Comparison of ENCODE assay signal across 13 cellular contexts in the genomic region with DNA sequence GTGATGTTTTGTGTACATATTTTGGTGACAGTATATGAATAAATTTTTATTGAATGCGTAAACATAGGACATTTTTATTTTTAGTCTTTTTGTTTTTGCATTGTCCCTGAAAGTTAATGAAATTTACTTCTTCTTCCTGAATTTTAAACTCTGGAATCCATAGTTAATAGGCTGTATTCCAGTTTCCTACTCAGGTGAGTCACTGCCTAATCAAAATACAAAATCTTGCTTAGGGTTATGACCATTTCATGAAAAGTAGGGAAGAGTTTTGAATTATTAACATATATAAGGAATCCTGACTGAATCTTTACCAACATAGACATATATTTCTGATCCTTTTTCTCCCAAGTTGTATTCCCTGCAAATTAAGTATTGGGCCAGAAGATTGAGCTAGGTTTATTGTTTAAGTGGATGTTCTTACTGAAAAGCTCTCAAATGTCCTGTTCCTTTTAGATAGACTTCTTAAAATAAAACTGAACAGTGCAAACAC. TPM values are rescaled to one million over a fixed set of nuclear protein-coding genes. Genes with fewer than 3 reads are reported as not detected.
DNase-seq lines count a peak whose midpoint lies in the region; ATAC-seq and TF ChIP-seq lines count a peak whose summit lies in the region.
"Had no signal": no experiment of that assay in that cellular context is flagged by ENCODE, and none has a peak within 500 bp of the region (broad histone marks: within the 10 kb centered on the region; RNA-seq: fewer than 3 reads in every experiment).

No MANE protein-coding gene starts in this region.

- H3K36me3 Mint-ChIP-seq in activated T-cell treated with anti-CD3 and anti-CD28 coated beads, Interleukin-2, amount 50 U/mL, for 4 hours (ENCODE audit: insufficient read depth): peaks cover 5% of the 10 kb centered on the region
- H3K36me3 Mint-ChIP-seq in activated naive CD8-positive, alpha-beta T cell treated with anti-CD3 and anti-CD28 coated beads, Interleukin-2, amount 50 U/mL, for 24 hours (ENCODE audit: low read depth): peaks cover 19% of the 10 kb centered on the region
- no peaks in the 10 kb centered on the region for H3K36me3 Mint-ChIP-seq in osteocyte (ENCODE audit: unreplicated experiment)

- no peaks in the 10 kb centered on the region for H3K9me3 ChIP-seq in HUES6 (ENCODE audit: control insufficient read depth, insufficient read depth, low read depth, low read length)
- H3K9me3 ChIP-seq in colonic mucosa: no peaks in the 10 kb centered on the region

- H3K4me1 ChIP-seq in HUES6 (ENCODE audit: control insufficient read depth, insufficient read depth, low read length): peaks cover 3% of the 10 kb centered on the region; the same call in 1 of the 2 replicates
- H3K4me1 ChIP-seq in colonic mucosa: peaks cover 10% of the 10 kb centered on the region

- H3K4me3 ChIP-seq in HUES6 (ENCODE audit: low read depth, low read length): 0 out of 2 replicates have a peak overlapping the region, but pooled peaks have one; percentile 10
- H3K4me3 ChIP-seq in colonic mucosa: no peak overlapping the region
- H3K4me3 ChIP-seq: lung had no signal

- peak overlapping the region; percentile 90 for H3K4me3 Mint-ChIP-seq in activated T-cell treated with anti-CD3 and anti-CD28 coated beads, Interleukin-2, amount 50 U/mL, for 4 hours
- H3K4me3 Mint-ChIP-seq in activated naive CD8-positive, alpha-beta T cell treated with anti-CD3 and anti-CD28 coated beads, Interleukin-2, amount 50 U/mL, for 24 hours: peak overlapping the region; percentile 93
- peak overlapping the region; percentile 89 for H3K4me3 Mint-ChIP-seq in osteocyte (ENCODE audit: unreplicated experiment)

- H3K27ac ChIP-seq in HUES6 (ENCODE audit: low read depth, low read length) (no peak overlapping the region), colonic mucosa (no peak overlapping the region)

- H3K4me1 Mint-ChIP-seq in activated T-cell treated with anti-CD3 and anti-CD28 coated beads, Interleukin-2, amount 50 U/mL, for 4 hours (ENCODE audit: low read depth): peaks cover 63% of the 10 kb centered on the region
- peaks cover 79% of the 10 kb centered on the region for H3K4me1 Mint-ChIP-seq in activated naive CD8-positive, alpha-beta T cell treated with anti-CD3 and anti-CD28 coated beads, Interleukin-2, amount 50 U/mL, for 24 hours
- H3K4me1 Mint-ChIP-seq in osteocyte (ENCODE audit: unreplicated experiment): peaks cover 24% of the 10 kb centered on the region

- ATAC-seq in activated T-cell treated with anti-CD3 and anti-CD28 coated beads, Interleukin-2, amount 50 U/mL, for 4 hours: no peak
- no peak for ATAC-seq in activated naive CD8-positive, alpha-beta T cell treated with anti-CD3 and anti-CD28 coated beads, Interleukin-2, amount 50 U/mL, for 24 hours
- no peak for ATAC-seq in HG02973 (IDR thresholded peaks at IDR 0.05; ENCODE audit: unreplicated experiment)
- no peak for ATAC-seq in GM18511 (IDR thresholded peaks at IDR 0.05; ENCODE audit: unreplicated experiment)

- TF ChIP-seq CTCF in osteocyte (IDR thresholded peaks at IDR 0.05): no peak
- TF ChIP-seq CTCF in colonic mucosa (IDR thresholded peaks at IDR 0.05): no peak

- no peak overlapping the region for H3K9ac ChIP-seq in HUES6 (ENCODE audit: low read length)
- no peak overlapping the region for H3K9ac ChIP-seq in colonic mucosa (ENCODE audit: low read depth in 2 of 2, low read length in 2 of 2)

- no peaks in the 10 kb centered on the region for H3K27me3 Mint-ChIP-seq in activated T-cell treated with anti-CD3 and anti-CD28 coated beads, Interleukin-2, amount 50 U/mL, for 4 hours (ENCODE audit: low read depth)
- no peaks in the 10 kb centered on the region for H3K27me3 Mint-ChIP-seq in activated naive CD8-positive, alpha-beta T cell treated with anti-CD3 and anti-CD28 coated beads, Interleukin-2, amount 50 U/mL, for 24 hours
- H3K27me3 Mint-ChIP-seq in osteocyte (ENCODE audit: unreplicated experiment): no peaks in the 10 kb centered on the region

- H3K9me3 Mint-ChIP-seq in activated T-cell treated with anti-CD3 and anti-CD28 coated beads, Interleukin-2, amount 50 U/mL, for 4 hours: no peaks in the 10 kb centered on the region
- no peaks in the 10 kb centered on the region for H3K9me3 Mint-ChIP-seq in activated naive CD8-positive, alpha-beta T cell treated with anti-CD3 and anti-CD28 coated beads, Interleukin-2, amount 50 U/mL, for 24 hours
- H3K9me3 Mint-ChIP-seq in osteocyte (ENCODE audit: unreplicated experiment): no peaks in the 10 kb centered on the region

- peak overlapping the region; percentile 99 for H3K27ac Mint-ChIP-seq in activated naive CD8-positive, alpha-beta T cell treated with anti-CD3 and anti-CD28 coated beads, Interleukin-2, amount 50 U/mL, for 24 hours
- peak overlapping the region; percentile 4 for H3K27ac Mint-ChIP-seq in osteocyte (ENCODE audit: unreplicated experiment)

- H3K27me3 ChIP-seq in HUES6 (ENCODE audit: control insufficient read depth, insufficient read depth, low read length) (no peaks in the 10 kb centered on the region), colonic mucosa (no peaks in the 10 kb centered on the region)

- no peak for DNase-seq in activated T-cell treated with anti-CD3 and anti-CD28 coated beads, Interleukin-2, amount 50 U/mL, for 4 hours
- DNase-seq in activated T-cell treated with anti-CD3 and anti-CD28 coated beads, Interleukin-2, amount 50 U/mL, for 48 hours: no peak
- no peak for DNase-seq in activated naive CD8-positive, alpha-beta T cell treated with anti-CD3 and anti-CD28 coated beads, Interleukin-2, amount 50 U/mL, for 24 hours
- no peak for DNase-seq in osteocyte (ENCODE audit: extremely low spot score, unreplicated experiment)
- no peak for DNase-seq in colonic mucosa
- DNase-seq: activated CD8-positive, alpha-beta memory T cell treated with anti-CD3 and anti-CD28 coated beads, Interleukin-2, amount 50 U/mL, for 4 hours; hippocampal formation; NCI-H2107; posterior cingulate gyrus had no signal

- intact Hi-C loops in colonic mucosa (cut with DNase I): loop anchor here (5.0 kb wide), 1 partner anchor 63 kb away; no protein-coding TSS in a partner anchor

- H3K36me3 ChIP-seq in HUES6 (ENCODE audit: control insufficient read depth, insufficient read depth, low read length) (no peaks in the 10 kb centered on the region; the same call in 1 of the 2 replicates), colonic mucosa (no peaks in the 10 kb centered on the region)

RNA-seq across cellular contexts. Expression of a gene that starts 2.6 kb away (rescaled TPM):
- 100 to 1,000 TPM; 113 to 125 (median 122) TPM for total RNA-seq in activated T-cell treated with anti-CD3 and anti-CD28 coated beads, Interleukin-2, amount 50 U/mL, for 4 hours
- 31.4 and 31.5 TPM in 2 replicates for total RNA-seq in osteocyte
- total RNA-seq in colonic mucosa: 10 to 100 TPM; 10.9 to 24.8 TPM

RNA-seq across cellular contexts. Expression of a gene that starts 39.1 kb away (rescaled TPM):
- 10 to 100 TPM; 48.9 to 54.8 (median 50.2) TPM for total RNA-seq in activated T-cell treated with anti-CD3 and anti-CD28 coated beads, Interleukin-2, amount 50 U/mL, for 4 hours
- 33.6 and 34.3 TPM in 2 replicates for total RNA-seq in osteocyte
- total RNA-seq in colonic mucosa: 10 to 100 TPM; 26.3 to 27.4 TPM
